21 cellular contexts compared by ENCODE assay signal in genomic region chr17:80222376-80223141, GRCh38. TPM values are rescaled to one million over a fixed set of nuclear protein-coding genes. Genes with fewer than 3 reads are reported as not detected.
DNase-seq lines count a peak whose midpoint lies in the region; ATAC-seq and TF ChIP-seq lines count a peak whose summit lies in the region.
"Had no signal": no experiment of that assay in that cellular context is flagged by ENCODE, and none has a peak within 500 bp of the region (broad histone marks: within the 10 kb centered on the region; RNA-seq: fewer than 3 reads in every experiment).

No MANE protein-coding gene starts in this region.

- peaks cover 7 to 66% (median 31%) of the 10 kb centered on the region in 11 experiments; a peak in 18 of 22 replicates for H4K20me1 ChIP-seq in BLaER1 treated with 17β-estradiol and CSF1 and Interleukin-3, amounts not matched to agents 10 nM and 100 nM

- no peak for TF ChIP-seq CTCF in CD8-positive, alpha-beta T cell (IDR thresholded peaks at IDR 0.05)

- H3K36me3 Mint-ChIP-seq in CD8-positive, alpha-beta T cell: peaks cover 34% of the 10 kb centered on the region
- peaks cover 3% of the 10 kb centered on the region for H3K36me3 Mint-ChIP-seq in activated T-helper 2 cell treated with anti-CD3 and anti-CD28 coated beads, Interferon-gamma antibody, Interleukin-2, Interleukin-4, amounts not matched to agents 10 μg/mL and 5 μg/mL and 100 μg/mL, durations not matched to agents 14 hours and 24 hours and 36 hours (ENCODE audit: low read depth)
- H3K36me3 Mint-ChIP-seq in naive thymus-derived CD4-positive, alpha-beta T cell: peaks cover 0 to 9% (median 4%) of the 10 kb centered on the region in 5 donors

- POLR2A ChIA-PET in CD8-positive, alpha-beta T cell (lab: Charles Lee): no interaction called here
- POLR2A ChIA-PET in naive thymus-derived CD4-positive, alpha-beta T cell (lab: Charles Lee): interaction anchor here (0.6 kb wide), 1 partner anchor 13 kb away, joined by 3 read pairs; no protein-coding TSS in a partner anchor

- H3K4me3 Mint-ChIP-seq in CD8-positive, alpha-beta T cell: peak overlapping the region; percentile 5
- H3K4me3 Mint-ChIP-seq in activated T-helper 2 cell treated with anti-CD3 and anti-CD28 coated beads, Interferon-gamma antibody, Interleukin-2, Interleukin-4, amounts not matched to agents 10 μg/mL and 5 μg/mL and 100 μg/mL, durations not matched to agents 14 hours and 24 hours and 36 hours (ENCODE audit: low read depth): peak overlapping the region; percentile 42
- peak overlapping the region in 9 of 10 donors; percentile 25 to 84 (median 50) for H3K4me3 Mint-ChIP-seq in naive thymus-derived CD4-positive, alpha-beta T cell

- no peak overlapping the region for H3K27ac Mint-ChIP-seq in CD8-positive, alpha-beta T cell
- H3K27ac Mint-ChIP-seq in activated T-helper 2 cell treated with anti-CD3 and anti-CD28 coated beads, Interferon-gamma antibody, Interleukin-2, Interleukin-4, amounts not matched to agents 10 μg/mL and 5 μg/mL and 100 μg/mL, durations not matched to agents 14 hours and 24 hours and 36 hours: no peak overlapping the region
- peak overlapping the region in 5 of 9 donors; percentile 38 to 71 (median 65) for H3K27ac Mint-ChIP-seq in naive thymus-derived CD4-positive, alpha-beta T cell

- H3K9ac ChIP-seq in BLaER1 treated with 17β-estradiol and CSF1 and Interleukin-3, amounts not matched to agents 10 nM and 100 nM: no peak overlapping the region
- H3K9ac ChIP-seq: GM23248 had no signal

- no peaks in the 10 kb centered on the region for H3K27me3 Mint-ChIP-seq in CD8-positive, alpha-beta T cell (ENCODE audit: low read depth)
- H3K27me3 Mint-ChIP-seq in activated T-helper 2 cell treated with anti-CD3 and anti-CD28 coated beads, Interferon-gamma antibody, Interleukin-2, Interleukin-4, amounts not matched to agents 10 μg/mL and 5 μg/mL and 100 μg/mL, durations not matched to agents 14 hours and 24 hours and 36 hours (ENCODE audit: low read depth): no peaks in the 10 kb centered on the region
- peaks cover 0 to 3% (median 0%) of the 10 kb centered on the region in 5 donors for H3K27me3 Mint-ChIP-seq in naive thymus-derived CD4-positive, alpha-beta T cell

- H3K4me3 ChIP-seq in BLaER1 treated with 17β-estradiol and CSF1 and Interleukin-3, amounts not matched to agents 10 nM and 100 nM: no peak overlapping the region
- H3K4me3 ChIP-seq in CD8-positive, alpha-beta T cell (ENCODE audit: low read depth, low read length): no peak overlapping the region
- no peak overlapping the region for H3K4me3 ChIP-seq in naive thymus-derived CD4-positive, alpha-beta T cell (ENCODE audit: low read length)
- H3K4me3 ChIP-seq: GM23248, mucosa of descending colon, pancreas, SJCRH30, thyroid gland had no signal

- peaks cover 36 to 48% (median 43%) of the 10 kb centered on the region in 10 experiments for H3K4me1 ChIP-seq in BLaER1 treated with 17β-estradiol and CSF1 and Interleukin-3, amounts not matched to agents 10 nM and 100 nM
- H3K4me1 ChIP-seq in CD8-positive, alpha-beta T cell (ENCODE audit: insufficient read depth, low read length): peaks cover 28% of the 10 kb centered on the region
- peaks cover 13 to 24% of the 10 kb centered on the region in 2 donors for H3K4me1 ChIP-seq in naive thymus-derived CD4-positive, alpha-beta T cell (ENCODE audit: control insufficient read depth in 2 of 2, insufficient read depth in 2 of 2, low read length in 2 of 2)

- no peak overlapping the region for H3K27ac ChIP-seq in BLaER1 treated with 17β-estradiol and CSF1 and Interleukin-3, amounts not matched to agents 10 nM and 100 nM
- H3K27ac ChIP-seq in CD8-positive, alpha-beta T cell (ENCODE audit: low read depth, low read length): no peak overlapping the region
- no peak overlapping the region for H3K27ac ChIP-seq in naive thymus-derived CD4-positive, alpha-beta T cell (ENCODE audit: low read depth, low read length)
- H3K27ac ChIP-seq: esophagus squamous epithelium, GM23248, pancreas, SJCRH30, thyroid gland had no signal

- H3K9me3 ChIP-seq in BLaER1 treated with 17β-estradiol and CSF1 and Interleukin-3, amounts not matched to agents 10 nM and 100 nM (replicated peaks in 1 of 11): no peaks in the 10 kb centered on the region
- H3K9me3 ChIP-seq in CD8-positive, alpha-beta T cell (ENCODE audit: low read length): no peaks in the 10 kb centered on the region
- no peaks in the 10 kb centered on the region for H3K9me3 ChIP-seq in naive thymus-derived CD4-positive, alpha-beta T cell (ENCODE audit: control insufficient read depth in 2 of 3, low read length in 3 of 3)
- H3K9me3 ChIP-seq: esophagus squamous epithelium, mucosa of descending colon, pancreas, SJCRH30, thyroid gland had no signal

- no peaks in the 10 kb centered on the region for H3K9me3 Mint-ChIP-seq in CD8-positive, alpha-beta T cell
- H3K9me3 Mint-ChIP-seq in activated T-helper 2 cell treated with anti-CD3 and anti-CD28 coated beads, Interferon-gamma antibody, Interleukin-2, Interleukin-4, amounts not matched to agents 10 μg/mL and 5 μg/mL and 100 μg/mL, durations not matched to agents 14 hours and 24 hours and 36 hours: no peaks in the 10 kb centered on the region
- H3K9me3 Mint-ChIP-seq in naive thymus-derived CD4-positive, alpha-beta T cell: peaks cover 0 to 2% (median 0%) of the 10 kb centered on the region in 11 donors

- CTCF ChIA-PET in CD8-positive, alpha-beta T cell (lab: Charles Lee): no interaction called here
- CTCF ChIA-PET in naive thymus-derived CD4-positive, alpha-beta T cell (lab: Charles Lee): no interaction called here

- intact Hi-C loops in CD8-positive, alpha-beta T cell (cut with DNase I, micrococcal nuclease): no loop called here
- intact Hi-C loops in activated T-helper 2 cell treated with anti-CD3 and anti-CD28 coated beads, Interferon-gamma antibody, Interleukin-2, Interleukin-4, amounts not matched to agents 10 μg/mL and 5 μg/mL and 100 μg/mL, durations not matched to agents 14 hours and 24 hours and 36 hours (cut with micrococcal nuclease): no loop called here
- intact Hi-C loops in naive thymus-derived CD4-positive, alpha-beta T cell (cut with micrococcal nuclease): no loop called here

- peaks cover 6 to 47% (median 23%) of the 10 kb centered on the region in 11 experiments; a peak in 21 of 22 replicates for H3K27me3 ChIP-seq in BLaER1 treated with 17β-estradiol and CSF1 and Interleukin-3, amounts not matched to agents 10 nM and 100 nM
- H3K27me3 ChIP-seq in CD8-positive, alpha-beta T cell (ENCODE audit: insufficient read depth, low read length): no peaks in the 10 kb centered on the region
- no peaks in the 10 kb centered on the region for H3K27me3 ChIP-seq in naive thymus-derived CD4-positive, alpha-beta T cell (ENCODE audit: control insufficient read depth in 2 of 2, insufficient read depth in 2 of 2, low read length in 2 of 2)
- H3K27me3 ChIP-seq: esophagus squamous epithelium, pancreas, SJCRH30, thyroid gland had no signal

- peak overlapping the region in 10 of 11 experiments; percentile 12 to 95 (median 48); a peak in 17 of 22 replicates for H3K4me2 ChIP-seq in BLaER1 treated with 17β-estradiol and CSF1 and Interleukin-3, amounts not matched to agents 10 nM and 100 nM

- peaks cover 28% of the 10 kb centered on the region for H3K4me1 Mint-ChIP-seq in CD8-positive, alpha-beta T cell (ENCODE audit: low read depth)
- H3K4me1 Mint-ChIP-seq in activated T-helper 2 cell treated with anti-CD3 and anti-CD28 coated beads, Interferon-gamma antibody, Interleukin-2, Interleukin-4, amounts not matched to agents 10 μg/mL and 5 μg/mL and 100 μg/mL, durations not matched to agents 14 hours and 24 hours and 36 hours (ENCODE audit: low read depth): peaks cover 21% of the 10 kb centered on the region
- H3K4me1 Mint-ChIP-seq in naive thymus-derived CD4-positive, alpha-beta T cell: peaks cover 16 to 40% (median 26%) of the 10 kb centered on the region in 7 donors

- peaks cover 0 to 63% (median 0%) of the 10 kb centered on the region in 11 experiments; a peak in 8 of 22 replicates for H3K36me3 ChIP-seq in BLaER1 treated with 17β-estradiol and CSF1 and Interleukin-3, amounts not matched to agents 10 nM and 100 nM
- peaks cover 1% of the 10 kb centered on the region for H3K36me3 ChIP-seq in CD8-positive, alpha-beta T cell (ENCODE audit: insufficient read depth, low read length)
- H3K36me3 ChIP-seq in naive thymus-derived CD4-positive, alpha-beta T cell (ENCODE audit: control insufficient read depth in 2 of 3, insufficient read depth in 3 of 3, low read length in 3 of 3): peaks cover 0 to 28% (median 0%) of the 10 kb centered on the region in 3 experiments
- H3K36me3 ChIP-seq: pancreas had no signal

- DNase-seq in CD8-positive, alpha-beta T cell: no peak
- no peak for DNase-seq in activated T-helper 2 cell treated with anti-CD3 and anti-CD28 coated beads, Interferon-gamma antibody, Interleukin-2, Interleukin-4, amounts not matched to agents 10 μg/mL and 5 μg/mL and 100 μg/mL, durations not matched to agents 14 hours and 24 hours and 36 hours (ENCODE audit: low spot score)
- DNase-seq in naive thymus-derived CD4-positive, alpha-beta T cell: no peak
- DNase-seq in HuH-7 (ENCODE audit: low spot score): no peak
- DNase-seq: activated CD4-positive, alpha-beta T cell treated with anti-CD3 and anti-CD28 coated beads for 1 hour; activated effector memory CD4-positive, alpha-beta T cell treated with Interleukin-2 at 50 U/mL for 16 hours; central memory CD4-positive, alpha-beta T cell; esophagus squamous epithelium; GM23248; NCI-H774; OCI-M1; SJCRH30; stimulated activated naive CD4-positive, alpha-beta T cell; T1000; thyroid gland had no signal

- ATAC-seq in CD8-positive, alpha-beta T cell: no peak
- ATAC-seq in naive thymus-derived CD4-positive, alpha-beta T cell: no peak
- ATAC-seq in HG03521 (IDR thresholded peaks at IDR 0.05; ENCODE audit: unreplicated experiment) (no peak), HG02759 (IDR thresholded peaks at IDR 0.05; ENCODE audit: unreplicated experiment) (no peak)
- ATAC-seq: left lobe of liver, mucosa of descending colon, pancreas had no signal

RNA-seq across cellular contexts. Expression of gene SLC26A11, which starts 2.3 kb away (rescaled TPM):
- 10 to 100 TPM; 44.4 to 48.7 TPM for total RNA-seq in CD8-positive, alpha-beta T cell
- total RNA-seq in activated T-helper 2 cell treated with anti-CD3 and anti-CD28 coated beads, Interferon-gamma antibody, Interleukin-2, Interleukin-4, amounts not matched to agents 10 μg/mL and 5 μg/mL and 100 μg/mL, durations not matched to agents 14 hours and 24 hours and 36 hours: 9.7 TPM in 2 replicates
- 10 to 100 TPM in 4 of 5 experiments, 1 to 10 TPM in 1; 7.9 to 87.5 (median 67.5) TPM for total RNA-seq in naive thymus-derived CD4-positive, alpha-beta T cell
- 1 to 10 TPM; 3.7 to 7.3 TPM for polyA plus RNA-seq in naive thymus-derived CD4-positive, alpha-beta T cell

RNA-seq across cellular contexts. Expression of gene SGSH, which starts 2.4 kb away (rescaled TPM):
- 10 to 100 TPM; 80.3 to 86.6 TPM for total RNA-seq in CD8-positive, alpha-beta T cell
- total RNA-seq in activated T-helper 2 cell treated with anti-CD3 and anti-CD28 coated beads, Interferon-gamma antibody, Interleukin-2, Interleukin-4, amounts not matched to agents 10 μg/mL and 5 μg/mL and 100 μg/mL, durations not matched to agents 14 hours and 24 hours and 36 hours: 25.5 and 29.0 TPM in 2 replicates
- 100 to 1,000 TPM in 4 of 5 experiments, 10 to 100 TPM in 1; 32.8 to 181 (median 147) TPM for total RNA-seq in naive thymus-derived CD4-positive, alpha-beta T cell
- polyA plus RNA-seq in naive thymus-derived CD4-positive, alpha-beta T cell: 10 to 100 TPM; 31.1 to 55.2 TPM

RNA-seq across cellular contexts. Expression of gene RNF213, which starts 38.1 kb away (rescaled TPM):
- total RNA-seq in CD8-positive, alpha-beta T cell: 100 to 1,000 TPM; 318 to 336 TPM
- total RNA-seq in activated T-helper 2 cell treated with anti-CD3 and anti-CD28 coated beads, Interferon-gamma antibody, Interleukin-2, Interleukin-4, amounts not matched to agents 10 μg/mL and 5 μg/mL and 100 μg/mL, durations not matched to agents 14 hours and 24 hours and 36 hours: 297 and 309 TPM in 2 replicates
- total RNA-seq in naive thymus-derived CD4-positive, alpha-beta T cell: 100 to 1,000 TPM; 317 to 775 (median 426) TPM
- polyA plus RNA-seq in naive thymus-derived CD4-positive, alpha-beta T cell: 10 to 100 TPM; 33.3 to 49.6 TPM

RNA-seq across cellular contexts. Expression of gene CARD14, which starts 52.7 kb away (rescaled TPM):
- total RNA-seq in CD8-positive, alpha-beta T cell: not detected
- not detected in 2 replicates for total RNA-seq in activated T-helper 2 cell treated with anti-CD3 and anti-CD28 coated beads, Interferon-gamma antibody, Interleukin-2, Interleukin-4, amounts not matched to agents 10 μg/mL and 5 μg/mL and 100 μg/mL, durations not matched to agents 14 hours and 24 hours and 36 hours
- total RNA-seq in naive thymus-derived CD4-positive, alpha-beta T cell: under 1 TPM in 3 of 5 experiments, not detected in 2; 0.24 to 0.57 (median 0.30) TPM
- polyA plus RNA-seq in naive thymus-derived CD4-positive, alpha-beta T cell: not detected
- total RNA-seq: GM23248 had no signal

Comparison
In these comparisons a context has a peak if more than half of its experiments do, and no peak if none do; other contexts are left out.
1. H3K27ac Mint-ChIP-seq: peak in naive thymus-derived CD4-positive, alpha-beta T cell (5 of 9); none in CD8-positive, alpha-beta T cell (single experiment) and activated T-helper 2 cell treated with anti-CD3 and anti-CD28 coated beads, Interferon-gamma antibody, Interleukin-2, Interleukin-4, amounts not matched to agents 10 μg/mL and 5 μg/mL and 100 μg/mL, durations not matched to agents 14 hours and 24 hours and 36 hours (single experiment).
2. Peak in every context shown above with its lines, with median percentiles within 50 percentile points of each other: H3K4me3 Mint-ChIP-seq.